16 cellular contexts compared by ENCODE assay signal in genomic region chr11:116828632-116829524, GRCh38. TPM values are rescaled to one million over a fixed set of nuclear protein-coding genes. Genes with fewer than 3 reads are reported as not detected.
"Had no signal": no experiment of that assay in that cellular context is flagged by ENCODE, and none has a peak within 500 bp of the region (broad histone marks: within the 10 kb centered on the region; RNA-seq: fewer than 3 reads in every experiment).

No MANE protein-coding gene starts in this region.

- DNase-seq: activated B cell treated with CpG ODN at 0.5 μM for 24 hours; activated CD4-positive, alpha-beta T cell treated with anti-CD3 and anti-CD28 coated beads, Interleukin-2, amount 10 ng/mL, durations not matched to agents 24 days and 14 days; activated gamma-delta T cell; activated naive CD8-positive, alpha-beta T cell treated with anti-CD3 and anti-CD28 coated beads for 36 hours; brain microvascular endothelial cell; cerebellar nuclear complex; foreskin melanocyte; head of caudate nucleus; stomach; tibial artery had no signal

- H3K9me3 Mint-ChIP-seq: activated B cell treated with CpG ODN at 0.5 μM for 24 hours; activated CD4-positive, alpha-beta T cell treated with anti-CD3 and anti-CD28 coated beads, Interleukin-2, amount 10 ng/mL, durations not matched to agents 24 days and 14 days; activated naive CD8-positive, alpha-beta T cell treated with anti-CD3 and anti-CD28 coated beads for 36 hours had no signal

- H3K4me3 Mint-ChIP-seq: activated B cell treated with CpG ODN at 0.5 μM for 24 hours; activated CD4-positive, alpha-beta T cell treated with anti-CD3 and anti-CD28 coated beads, Interleukin-2, amount 10 ng/mL, durations not matched to agents 24 days and 14 days; activated naive CD8-positive, alpha-beta T cell treated with anti-CD3 and anti-CD28 coated beads for 36 hours had no signal

- H3K27ac ChIP-seq: brain microvascular endothelial cell, pancreas, stomach, tibial artery, vagina had no signal

- H3K27me3 Mint-ChIP-seq: activated naive CD8-positive, alpha-beta T cell treated with anti-CD3 and anti-CD28 coated beads for 36 hours had no signal

- H3K4me1 ChIP-seq: tibial artery, vagina had no signal

- H3K4me1 Mint-ChIP-seq: activated B cell treated with CpG ODN at 0.5 μM for 24 hours; activated CD4-positive, alpha-beta T cell treated with anti-CD3 and anti-CD28 coated beads, Interleukin-2, amount 10 ng/mL, durations not matched to agents 24 days and 14 days; activated naive CD8-positive, alpha-beta T cell treated with anti-CD3 and anti-CD28 coated beads for 36 hours had no signal

- H3K36me3 ChIP-seq: brain microvascular endothelial cell, pancreas, stomach, tibial artery, vagina had no signal

- H3K27me3 ChIP-seq: brain microvascular endothelial cell, pancreas, stomach, vagina had no signal

- H3K9me3 ChIP-seq: pancreas, stomach, tibial artery, vagina had no signal

- H3K27ac Mint-ChIP-seq: activated B cell treated with CpG ODN at 0.5 μM for 24 hours; activated CD4-positive, alpha-beta T cell treated with anti-CD3 and anti-CD28 coated beads, Interleukin-2, amount 10 ng/mL, durations not matched to agents 24 days and 14 days; activated naive CD8-positive, alpha-beta T cell treated with anti-CD3 and anti-CD28 coated beads for 36 hours had no signal

- H3K36me3 Mint-ChIP-seq: activated naive CD8-positive, alpha-beta T cell treated with anti-CD3 and anti-CD28 coated beads for 36 hours had no signal

- H3K4me3 ChIP-seq: pancreas, stomach, tibial artery, vagina had no signal

RNA-seq across cellular contexts. Expression of gene APOC3, which starts 0.8 kb away (rescaled TPM):
- total RNA-seq: activated B cell treated with CpG ODN at 0.5 μM for 24 hours; activated CD4-positive, alpha-beta T cell treated with anti-CD3 and anti-CD28 coated beads, Interleukin-2, amount 10 ng/mL, durations not matched to agents 24 days and 14 days; activated naive CD8-positive, alpha-beta T cell treated with anti-CD3 and anti-CD28 coated beads for 36 hours; endothelial cell of umbilical vein; skeletal muscle tissue; T-helper 1 cell treated with Interleukin-12 subunit alpha and Interleukin-12 subunit beta and Interleukin-4 antibody, amounts not matched to agents 30 ng/mL and 1 ng/mL, for 36 hours; vagina had no signal
- polyA plus RNA-seq: endothelial cell of umbilical vein, neural cell, stomach had no signal

RNA-seq across cellular contexts. Expression of gene APOA4, which starts 5.8 kb away (rescaled TPM):
- total RNA-seq: activated B cell treated with CpG ODN at 0.5 μM for 24 hours; activated CD4-positive, alpha-beta T cell treated with anti-CD3 and anti-CD28 coated beads, Interleukin-2, amount 10 ng/mL, durations not matched to agents 24 days and 14 days; activated naive CD8-positive, alpha-beta T cell treated with anti-CD3 and anti-CD28 coated beads for 36 hours; endothelial cell of umbilical vein; pancreas; T-helper 1 cell treated with Interleukin-12 subunit alpha and Interleukin-12 subunit beta and Interleukin-4 antibody, amounts not matched to agents 30 ng/mL and 1 ng/mL, for 36 hours; vagina had no signal
- polyA plus RNA-seq: endothelial cell of umbilical vein, neural cell had no signal

RNA-seq across cellular contexts. Expression of gene APOA1, which starts 8.5 kb away (rescaled TPM):
- total RNA-seq: activated CD4-positive, alpha-beta T cell treated with anti-CD3 and anti-CD28 coated beads, Interleukin-2, amount 10 ng/mL, durations not matched to agents 24 days and 14 days; endothelial cell of umbilical vein had no signal
- polyA plus RNA-seq: endothelial cell of umbilical vein, neural cell had no signal

RNA-seq across cellular contexts. Expression of gene APOA5, which starts 37.2 kb away (rescaled TPM):
- total RNA-seq: activated B cell treated with CpG ODN at 0.5 μM for 24 hours; activated CD4-positive, alpha-beta T cell treated with anti-CD3 and anti-CD28 coated beads, Interleukin-2, amount 10 ng/mL, durations not matched to agents 24 days and 14 days; activated naive CD8-positive, alpha-beta T cell treated with anti-CD3 and anti-CD28 coated beads for 36 hours; endothelial cell of umbilical vein; skeletal muscle tissue; stomach; T-helper 1 cell treated with Interleukin-12 subunit alpha and Interleukin-12 subunit beta and Interleukin-4 antibody, amounts not matched to agents 30 ng/mL and 1 ng/mL, for 36 hours; vagina had no signal
- polyA plus RNA-seq: endothelial cell of umbilical vein, neural cell, stomach had no signal
